Comparison of ENCODE assay signal across 24 cellular contexts in the genomic region with DNA sequence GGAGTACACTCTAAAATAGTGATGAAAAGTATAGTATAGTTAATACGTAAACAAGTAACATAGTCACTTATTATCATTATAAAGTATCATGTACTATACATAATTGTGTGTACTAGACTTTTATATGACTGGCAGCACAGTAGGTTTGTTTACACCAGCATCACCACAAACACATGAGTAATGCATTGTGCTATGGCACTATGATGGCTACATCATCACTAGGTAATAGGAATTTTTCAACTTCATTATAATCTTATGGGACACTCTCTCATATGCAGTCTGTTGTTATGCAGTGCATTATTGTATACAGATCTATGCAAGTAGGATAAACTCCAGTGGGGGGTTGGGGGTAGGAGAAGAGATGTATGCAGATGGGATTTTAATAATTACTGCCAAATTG.
"Had no signal": no experiment of that assay in that cellular context is flagged by ENCODE, and none has a peak within 500 bp of the region (broad histone marks: within the 10 kb centered on the region; RNA-seq: fewer than 3 reads in every experiment).

No MANE protein-coding gene starts in this region.

- H3K4me3 Mint-ChIP-seq: dendritic cell treated with granulocyte-macrophage colony-stimulating factor and Interleukin-4, amounts not matched to agents 40 ng/mL and 50 ng/mL, for 4 days; memory B cell; naive thymus-derived CD4-positive, alpha-beta T cell; nephron; neural progenitor cell; stimulated activated naive B cell treated with anti-CD40 and anti-IgM and Interleukin-4, amounts not matched to agents 10 μg/mL and 1 μg/mL and 100 μg/mL, for 72 hours; stimulated activated naive CD8-positive, alpha-beta T cell treated with anti-CD3 and anti-CD28 coated beads, Interleukin-15, Interleukin-2, amounts not matched to agents 100 ng/mL and 50 ng/mL, for 24 hours had no signal

- H3K4me1 Mint-ChIP-seq: memory B cell; nephron; neural progenitor cell; stimulated activated naive B cell treated with anti-CD40 and anti-IgM and Interleukin-4, amounts not matched to agents 10 μg/mL and 1 μg/mL and 100 μg/mL, for 72 hours had no signal

- H3K4me2 ChIP-seq: neural progenitor cell had no signal

- H3K9me3 Mint-ChIP-seq: dendritic cell treated with granulocyte-macrophage colony-stimulating factor and Interleukin-4, amounts not matched to agents 40 ng/mL and 50 ng/mL, for 4 days; nephron; neural progenitor cell; stimulated activated naive CD8-positive, alpha-beta T cell treated with anti-CD3 and anti-CD28 coated beads, Interleukin-15, Interleukin-2, amounts not matched to agents 100 ng/mL and 50 ng/mL, for 24 hours had no signal

- DNase-seq: colonic mucosa; effector CD8-positive, alpha-beta T cell; esophagus squamous epithelium; head of caudate nucleus; kidney; midbrain; naive thymus-derived CD4-positive, alpha-beta T cell; right lobe of liver; small intestine; stimulated activated CD4-positive, alpha-beta T cell treated with anti-CD3 and anti-CD28 coated beads, Interleukin-15, amount 100 ng/mL, for 24 hours; stimulated activated CD4-positive, alpha-beta T cell treated with anti-CD3 and anti-CD28 coated beads, Interleukin-2, amount 100 ng/mL, for 48 hours; stimulated activated naive B cell treated with anti-CD40 and anti-IgM and Interleukin-4, amounts not matched to agents 10 μg/mL and 1 μg/mL and 100 μg/mL, for 72 hours; upper lobe of left lung had no signal

- H3K27ac Mint-ChIP-seq: dendritic cell treated with granulocyte-macrophage colony-stimulating factor and Interleukin-4, amounts not matched to agents 40 ng/mL and 50 ng/mL, for 4 days; memory B cell; naive thymus-derived CD4-positive, alpha-beta T cell; nephron; neural progenitor cell; progenitor cell of endocrine pancreas; stimulated activated naive B cell treated with anti-CD40 and anti-IgM and Interleukin-4, amounts not matched to agents 10 μg/mL and 1 μg/mL and 100 μg/mL, for 72 hours; stimulated activated naive CD8-positive, alpha-beta T cell treated with anti-CD3 and anti-CD28 coated beads, Interleukin-15, Interleukin-2, amounts not matched to agents 100 ng/mL and 50 ng/mL, for 24 hours had no signal

- H3K9ac ChIP-seq: neural progenitor cell, parathyroid adenoma had no signal

- H3K36me3 ChIP-seq: colonic mucosa, esophagus squamous epithelium, neural progenitor cell, right lobe of liver, thoracic aorta, tibial nerve, upper lobe of left lung had no signal

- H3K4me1 ChIP-seq: colonic mucosa, neural progenitor cell, parathyroid adenoma, right lobe of liver, tibial nerve, upper lobe of left lung had no signal

- H3K27me3 Mint-ChIP-seq: dendritic cell treated with granulocyte-macrophage colony-stimulating factor and Interleukin-4, amounts not matched to agents 40 ng/mL and 50 ng/mL, for 4 days; memory B cell; progenitor cell of endocrine pancreas; stimulated activated naive B cell treated with anti-CD40 and anti-IgM and Interleukin-4, amounts not matched to agents 10 μg/mL and 1 μg/mL and 100 μg/mL, for 72 hours; stimulated activated naive CD8-positive, alpha-beta T cell treated with anti-CD3 and anti-CD28 coated beads, Interleukin-15, Interleukin-2, amounts not matched to agents 100 ng/mL and 50 ng/mL, for 24 hours had no signal

- H3K27ac ChIP-seq: colonic mucosa, neural progenitor cell, parathyroid adenoma, right lobe of liver, thoracic aorta, tibial nerve, upper lobe of left lung had no signal

- H3K4me3 ChIP-seq: colonic mucosa, esophagus squamous epithelium, lung, neural progenitor cell, right lobe of liver, thoracic aorta, tibial nerve, upper lobe of left lung had no signal

- ATAC-seq: left lobe of liver; naive thymus-derived CD4-positive, alpha-beta T cell; right lobe of liver; stimulated activated naive B cell treated with anti-CD40 and anti-IgM and Interleukin-4, amounts not matched to agents 10 μg/mL and 1 μg/mL and 100 μg/mL, for 72 hours had no signal

- H3K27me3 ChIP-seq: colonic mucosa, esophagus squamous epithelium, neural progenitor cell, right lobe of liver, tibial nerve, upper lobe of left lung had no signal

- H3K79me2 ChIP-seq: parathyroid adenoma had no signal

- H3K36me3 Mint-ChIP-seq: memory B cell; naive thymus-derived CD4-positive, alpha-beta T cell; neural progenitor cell; stimulated activated naive B cell treated with anti-CD40 and anti-IgM and Interleukin-4, amounts not matched to agents 10 μg/mL and 1 μg/mL and 100 μg/mL, for 72 hours had no signal

- H3K9me3 ChIP-seq: colonic mucosa, esophagus squamous epithelium, right lobe of liver, thoracic aorta, tibial nerve, upper lobe of left lung had no signal
